Comparison of ENCODE assay signal across 1 cellular context in genomic region chr20:53503517-53503919, GRCh38.
TF ChIP-seq lines count a peak whose summit lies in the region.

No MANE protein-coding gene starts in this region.

TF ChIP-seq in K562, 482 proteins besides CTCF, POLR2A, EP300 and RAD21 (continued from another document):
- TF ChIP-seq BCLAF1 (IDR thresholded peaks at IDR 0.05; ENCODE audit: borderline replicate concordance in 1 of 2, control insufficient read depth in 1 of 2, low read depth in 2 of 2, low read length in 1 of 2) = no peak
- no peak for TF ChIP-seq MEIS2 (IDR thresholded peaks at IDR 0.05; ENCODE audit: partially characterized antibody)
- TF ChIP-seq RHOXF2B (CRISPR knock-in tag; conservative IDR thresholded peaks at IDR 0.05) = no peak
- peak; percentile 66; the same call in 1 of the 2 replicates for TF ChIP-seq HDGF (IDR thresholded peaks at IDR 0.05)
